In genomic region chr7:12431886-12432285, GRCh38 we compare ENCODE assay signal across 1 cellular context.
TF ChIP-seq lines count a peak whose summit lies in the region.

No MANE protein-coding gene starts in this region.

TF ChIP-seq in HepG2, 621 proteins besides CTCF, POLR2A, EP300 and RAD21 (continued from another document):
- TF ChIP-seq ZNF281 (CRISPR knock-in tag; IDR thresholded peaks at IDR 0.05; ENCODE audit: borderline replicate concordance): peak; percentile 83
- peak; percentile 23 for TF ChIP-seq YY1 (IDR thresholded peaks at IDR 0.05; ENCODE audit: insufficient read depth, insufficient replicate concordance, low read depth, low read length)
- no peak for TF ChIP-seq PRMT3 (CRISPR knock-in tag; IDR thresholded peaks at IDR 0.05; ENCODE audit: borderline replicate concordance, low read depth)
- TF ChIP-seq FOXA3 (CRISPR knock-in tag; IDR thresholded peaks at IDR 0.05): peak; percentile 46; the same call in 1 of the 2 replicates
- no peak for TF ChIP-seq ZNF276 (CRISPR knock-in tag; IDR thresholded peaks at IDR 0.05; ENCODE audit: low read depth)
- 0 out of 2 replicates have a peak, but pooled peaks have one; percentile 19 for TF ChIP-seq FOXK1 (CRISPR knock-in tag; IDR thresholded peaks at IDR 0.05; ENCODE audit: borderline replicate concordance, low read depth)
- no peak for TF ChIP-seq ZSCAN9 (CRISPR knock-in tag; IDR thresholded peaks at IDR 0.05; ENCODE audit: borderline replicate concordance)
- no peak for TF ChIP-seq FOXA1 (IDR thresholded peaks at IDR 0.05)
- peak; percentile 49; the same call in 1 of the 2 replicates for TF ChIP-seq FOXA1 (CRISPR knock-in tag; IDR thresholded peaks at IDR 0.05)
- TF ChIP-seq ZNF317 (CRISPR knock-in tag; IDR thresholded peaks at IDR 0.05): 0 out of 2 replicates have a peak, but pooled peaks have one; percentile 35
- TF ChIP-seq RFXANK (CRISPR knock-in tag; IDR thresholded peaks at IDR 0.05): no peak
- 0 out of 2 replicates have a peak, but pooled peaks have one; percentile 19 for TF ChIP-seq ZNF788 (CRISPR knock-in tag; IDR thresholded peaks at IDR 0.05; ENCODE audit: borderline replicate concordance)
- TF ChIP-seq CBX5 (CRISPR knock-in tag; IDR thresholded peaks at IDR 0.05; ENCODE audit: borderline replicate concordance): no peak
